Comparison of ENCODE assay signal across 8 cellular contexts in the genomic region with DNA sequence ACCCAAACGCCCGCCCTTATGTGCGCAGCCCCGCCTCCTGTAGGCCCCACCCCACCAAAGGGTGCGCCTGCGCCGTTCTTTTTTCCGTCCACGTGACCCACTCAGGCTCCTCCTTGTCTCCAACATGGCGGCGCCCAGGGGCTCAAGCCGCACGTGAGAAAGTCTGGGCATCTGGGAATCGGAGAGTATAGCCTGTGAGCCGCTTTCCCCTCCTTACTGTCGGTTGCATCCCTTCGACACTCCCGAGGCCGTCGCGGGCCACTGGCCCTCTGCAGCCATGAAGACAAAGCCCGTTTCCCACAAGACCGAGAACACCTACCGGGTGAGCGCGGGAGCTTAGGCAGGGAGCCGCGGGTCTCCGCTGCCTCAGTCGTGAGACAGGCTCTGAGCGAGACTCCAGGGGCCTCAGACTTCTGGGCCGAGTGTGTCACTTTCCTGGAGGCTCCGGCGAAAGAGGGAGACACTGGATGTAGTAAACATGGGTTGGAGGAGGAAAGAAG. TPM values are rescaled to one million over a fixed set of nuclear protein-coding genes. Genes with fewer than 3 reads are reported as not detected.
DNase-seq lines count a peak whose midpoint lies in the region; ATAC-seq and TF ChIP-seq lines count a peak whose summit lies in the region.

A gene (plus strand): TSS at position 100 of the 500 bp plus-strand sequence. CDS start 178 bp downstream, at position 278.

- H3K4me1 ChIP-seq in spleen: peaks cover 4 to 23% (median 15%) of the 10 kb centered on the region in 6 donors

- H3K27ac Mint-ChIP-seq in WTC11: peak within 1 kb of the TSS; percentile 91
- H3K27ac Mint-ChIP-seq in immature natural killer cell: peak within 1 kb of the TSS in 5 of 6 donors; percentile 46 to 84 (median 68)

- H3K36me3 ChIP-seq in spleen: peaks cover 0 to 36% (median 10%) of the 10 kb centered on the region in 6 donors

- DNase-seq in AG08396 (ENCODE audit: low spot score) (peak; percentile 95), NCI-H345 (lab: John Stamatoyannopoulos, UW) (peak; percentile 93), WTC11 (ENCODE audit: low spot score) (peak; percentile 94), caudate nucleus (lab: John Stamatoyannopoulos, UW) (peak; percentile 16 to 95 (median 89)), immature natural killer cell (peak; percentile 88 to 91 (median 88)), spleen (peak; percentile 97)

- peak; percentile 100 for ATAC-seq in HG03175 (IDR thresholded peaks at IDR 0.05; ENCODE audit: unreplicated experiment)
- peak; percentile 99 for ATAC-seq in WTC11

- H3K36me3 Mint-ChIP-seq in WTC11: peaks cover 5% of the 10 kb centered on the region; the same call in 1 of the 2 replicates
- H3K36me3 Mint-ChIP-seq in immature natural killer cell: peaks cover 0 to 4% (median 3%) of the 10 kb centered on the region in 3 donors

- H3K4me1 Mint-ChIP-seq in WTC11: no peaks in the 10 kb centered on the region
- H3K4me1 Mint-ChIP-seq in immature natural killer cell: peaks cover 11 to 17% of the 10 kb centered on the region in 2 donors

- intact Hi-C loops in spleen (cut with DNase I; ENCODE audit: low total_unique reads): no loop called here

- H3K27me3 ChIP-seq in spleen (replicated peaks in 1 of 7): peaks cover 0 to 20% (median 0%) of the 10 kb centered on the region in 7 donors

- H3K9me3 ChIP-seq in spleen: no peaks in the 10 kb centered on the region

- peak within 1 kb of the TSS; percentile 91 to 100 (median 100) for H3K4me3 ChIP-seq in spleen

- CTCF ChIA-PET in WTC11 (lab: Charles Lee): interaction anchor here (1.8 kb wide), 1 partner anchor 108 kb away, joined by 8 read pairs; no protein-coding TSS in a partner anchor

- no peak for TF ChIP-seq CTCF in WTC11 (IDR thresholded peaks at IDR 0.05)
- no peak for TF ChIP-seq CTCF in spleen (IDR thresholded peaks at IDR 0.05 in 8 of 11, conservative IDR thresholded peaks at IDR 0.05 in 3 of 11)

- H3K27me3 Mint-ChIP-seq in WTC11 (ENCODE audit: low read depth): peaks cover 2% of the 10 kb centered on the region; the same call in 1 of the 2 replicates
- H3K27me3 Mint-ChIP-seq in immature natural killer cell (ENCODE audit: low read depth in 3 of 3): peaks cover 0 to 7% (median 5%) of the 10 kb centered on the region in 3 donors

- no peaks in the 10 kb centered on the region for H3K9me3 Mint-ChIP-seq in WTC11
- no peaks in the 10 kb centered on the region for H3K9me3 Mint-ChIP-seq in immature natural killer cell

- in situ Hi-C loops in GM18951 (cut with MboI; ENCODE audit: low sequenced_read_pairs, unreplicated experiment): no loop called here

- POLR2A ChIA-PET in WTC11 (lab: Charles Lee): no interaction called here

- TF ChIP-seq POLR2A in GM18951 (IDR thresholded peaks at IDR 0.05; ENCODE audit: extremely low read depth, insufficient read depth, insufficient read length): peak; percentile 69
- TF ChIP-seq POLR2A in spleen (IDR thresholded peaks at IDR 0.05): no peak

- H3K27ac ChIP-seq in caudate nucleus (ENCODE audit: low read depth, low read length) (no peak within 1 kb of the TSS), spleen (peak within 1 kb of the TSS in 6 of 8 donors; percentile 45 to 67 (median 58))

- H3K4me3 Mint-ChIP-seq in WTC11: peak within 1 kb of the TSS; percentile 96
- peak within 1 kb of the TSS; percentile 92 to 96 (median 94) for H3K4me3 Mint-ChIP-seq in immature natural killer cell

- 0% methylated on average over 23 to 34 of the region's 34 CpGs for WGBS in spleen, 5 donors

TF ChIP-seq in WTC11, 78 proteins besides CTCF, POLR2A, EP300 and RAD21 (continues in another document):
- TF ChIP-seq TP53 (CRISPR knock-in tag; IDR thresholded peaks at IDR 0.05) (0 out of 2 replicates have a peak, but pooled peaks have one; percentile 59), ETV6 (CRISPR knock-in tag; IDR thresholded peaks at IDR 0.05) (0 out of 2 replicates have a peak, but pooled peaks have one; percentile 32), FOXK1 (CRISPR knock-in tag; IDR thresholded peaks at IDR 0.05) (peak; percentile 67; the same call in 1 of the 2 replicates), ZBTB21 (CRISPR knock-in tag; IDR thresholded peaks at IDR 0.05; ENCODE audit: borderline replicate concordance) (0 out of 2 replicates have a peak, but pooled peaks have one; percentile 30), CREM (CRISPR knock-in tag; IDR thresholded peaks at IDR 0.05) (no peak)
- TF ChIP-seq, protein P1, sequence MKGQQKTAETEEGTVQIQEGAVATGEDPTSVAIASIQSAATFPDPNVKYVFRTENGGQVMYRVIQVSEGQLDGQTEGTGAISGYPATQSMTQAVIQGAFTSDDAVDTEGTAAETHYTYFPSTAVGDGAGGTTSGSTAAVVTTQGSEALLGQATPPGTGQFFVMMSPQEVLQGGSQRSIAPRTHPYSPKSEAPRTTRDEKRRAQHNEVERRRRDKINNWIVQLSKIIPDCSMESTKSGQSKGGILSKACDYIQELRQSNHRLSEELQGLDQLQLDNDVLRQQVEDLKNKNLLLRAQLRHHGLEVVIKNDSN (CRISPR knock-in tag; IDR thresholded peaks at IDR 0.05): peak; percentile 97
- TF ChIP-seq, protein P2, sequence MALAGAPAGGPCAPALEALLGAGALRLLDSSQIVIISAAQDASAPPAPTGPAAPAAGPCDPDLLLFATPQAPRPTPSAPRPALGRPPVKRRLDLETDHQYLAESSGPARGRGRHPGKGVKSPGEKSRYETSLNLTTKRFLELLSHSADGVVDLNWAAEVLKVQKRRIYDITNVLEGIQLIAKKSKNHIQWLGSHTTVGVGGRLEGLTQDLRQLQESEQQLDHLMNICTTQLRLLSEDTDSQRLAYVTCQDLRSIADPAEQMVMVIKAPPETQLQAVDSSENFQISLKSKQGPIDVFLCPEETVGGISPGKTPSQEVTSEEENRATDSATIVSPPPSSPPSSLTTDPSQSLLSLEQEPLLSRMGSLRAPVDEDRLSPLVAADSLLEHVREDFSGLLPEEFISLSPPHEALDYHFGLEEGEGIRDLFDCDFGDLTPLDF (CRISPR knock-in tag; IDR thresholded peaks at IDR 0.05): no peak
- TF ChIP-seq, protein P3, sequence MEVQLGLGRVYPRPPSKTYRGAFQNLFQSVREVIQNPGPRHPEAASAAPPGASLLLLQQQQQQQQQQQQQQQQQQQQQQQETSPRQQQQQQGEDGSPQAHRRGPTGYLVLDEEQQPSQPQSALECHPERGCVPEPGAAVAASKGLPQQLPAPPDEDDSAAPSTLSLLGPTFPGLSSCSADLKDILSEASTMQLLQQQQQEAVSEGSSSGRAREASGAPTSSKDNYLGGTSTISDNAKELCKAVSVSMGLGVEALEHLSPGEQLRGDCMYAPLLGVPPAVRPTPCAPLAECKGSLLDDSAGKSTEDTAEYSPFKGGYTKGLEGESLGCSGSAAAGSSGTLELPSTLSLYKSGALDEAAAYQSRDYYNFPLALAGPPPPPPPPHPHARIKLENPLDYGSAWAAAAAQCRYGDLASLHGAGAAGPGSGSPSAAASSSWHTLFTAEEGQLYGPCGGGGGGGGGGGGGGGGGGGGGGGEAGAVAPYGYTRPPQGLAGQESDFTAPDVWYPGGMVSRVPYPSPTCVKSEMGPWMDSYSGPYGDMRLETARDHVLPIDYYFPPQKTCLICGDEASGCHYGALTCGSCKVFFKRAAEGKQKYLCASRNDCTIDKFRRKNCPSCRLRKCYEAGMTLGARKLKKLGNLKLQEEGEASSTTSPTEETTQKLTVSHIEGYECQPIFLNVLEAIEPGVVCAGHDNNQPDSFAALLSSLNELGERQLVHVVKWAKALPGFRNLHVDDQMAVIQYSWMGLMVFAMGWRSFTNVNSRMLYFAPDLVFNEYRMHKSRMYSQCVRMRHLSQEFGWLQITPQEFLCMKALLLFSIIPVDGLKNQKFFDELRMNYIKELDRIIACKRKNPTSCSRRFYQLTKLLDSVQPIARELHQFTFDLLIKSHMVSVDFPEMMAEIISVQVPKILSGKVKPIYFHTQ (CRISPR knock-in tag; IDR thresholded peaks at IDR 0.05): no peak
- TF ChIP-seq, protein P4, sequence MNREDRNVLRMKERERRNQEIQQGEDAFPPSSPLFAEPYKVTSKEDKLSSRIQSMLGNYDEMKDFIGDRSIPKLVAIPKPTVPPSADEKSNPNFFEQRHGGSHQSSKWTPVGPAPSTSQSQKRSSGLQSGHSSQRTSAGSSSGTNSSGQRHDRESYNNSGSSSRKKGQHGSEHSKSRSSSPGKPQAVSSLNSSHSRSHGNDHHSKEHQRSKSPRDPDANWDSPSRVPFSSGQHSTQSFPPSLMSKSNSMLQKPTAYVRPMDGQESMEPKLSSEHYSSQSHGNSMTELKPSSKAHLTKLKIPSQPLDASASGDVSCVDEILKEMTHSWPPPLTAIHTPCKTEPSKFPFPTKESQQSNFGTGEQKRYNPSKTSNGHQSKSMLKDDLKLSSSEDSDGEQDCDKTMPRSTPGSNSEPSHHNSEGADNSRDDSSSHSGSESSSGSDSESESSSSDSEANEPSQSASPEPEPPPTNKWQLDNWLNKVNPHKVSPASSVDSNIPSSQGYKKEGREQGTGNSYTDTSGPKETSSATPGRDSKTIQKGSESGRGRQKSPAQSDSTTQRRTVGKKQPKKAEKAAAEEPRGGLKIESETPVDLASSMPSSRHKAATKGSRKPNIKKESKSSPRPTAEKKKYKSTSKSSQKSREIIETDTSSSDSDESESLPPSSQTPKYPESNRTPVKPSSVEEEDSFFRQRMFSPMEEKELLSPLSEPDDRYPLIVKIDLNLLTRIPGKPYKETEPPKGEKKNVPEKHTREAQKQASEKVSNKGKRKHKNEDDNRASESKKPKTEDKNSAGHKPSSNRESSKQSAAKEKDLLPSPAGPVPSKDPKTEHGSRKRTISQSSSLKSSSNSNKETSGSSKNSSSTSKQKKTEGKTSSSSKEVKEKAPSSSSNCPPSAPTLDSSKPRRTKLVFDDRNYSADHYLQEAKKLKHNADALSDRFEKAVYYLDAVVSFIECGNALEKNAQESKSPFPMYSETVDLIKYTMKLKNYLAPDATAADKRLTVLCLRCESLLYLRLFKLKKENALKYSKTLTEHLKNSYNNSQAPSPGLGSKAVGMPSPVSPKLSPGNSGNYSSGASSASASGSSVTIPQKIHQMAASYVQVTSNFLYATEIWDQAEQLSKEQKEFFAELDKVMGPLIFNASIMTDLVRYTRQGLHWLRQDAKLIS (CRISPR knock-in tag; IDR thresholded peaks at IDR 0.05; ENCODE audit: borderline replicate concordance): no peak
- TF ChIP-seq, protein P5, sequence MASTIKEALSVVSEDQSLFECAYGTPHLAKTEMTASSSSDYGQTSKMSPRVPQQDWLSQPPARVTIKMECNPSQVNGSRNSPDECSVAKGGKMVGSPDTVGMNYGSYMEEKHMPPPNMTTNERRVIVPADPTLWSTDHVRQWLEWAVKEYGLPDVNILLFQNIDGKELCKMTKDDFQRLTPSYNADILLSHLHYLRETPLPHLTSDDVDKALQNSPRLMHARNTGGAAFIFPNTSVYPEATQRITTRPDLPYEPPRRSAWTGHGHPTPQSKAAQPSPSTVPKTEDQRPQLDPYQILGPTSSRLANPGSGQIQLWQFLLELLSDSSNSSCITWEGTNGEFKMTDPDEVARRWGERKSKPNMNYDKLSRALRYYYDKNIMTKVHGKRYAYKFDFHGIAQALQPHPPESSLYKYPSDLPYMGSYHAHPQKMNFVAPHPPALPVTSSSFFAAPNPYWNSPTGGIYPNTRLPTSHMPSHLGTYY (CRISPR knock-in tag; IDR thresholded peaks at IDR 0.05): no peak

RNA-seq across cellular contexts. Expression of the gene that starts here (rescaled TPM):
- total RNA-seq in WTC11 (2021): 23.1 to 34.1 TPM (median 24.5 TPM) in 3 replicates
- polyA plus RNA-seq in immature natural killer cell: 1 to 10 TPM; 1.2 to 4.8 (median 1.9) TPM
- 10 to 100 TPM; 12.1 to 21.5 (median 14.6) TPM for total RNA-seq in spleen
- 1 to 10 TPM; 1.5 to 2.4 (median 1.7) TPM for polyA plus RNA-seq in spleen
